1 cellular context compared by ENCODE assay signal in genomic region chr17:59696682-59697277, GRCh38.
TF ChIP-seq lines count a peak whose summit lies in the region.

No MANE protein-coding gene starts in this region.

TF ChIP-seq in K562, 482 proteins besides CTCF, POLR2A, EP300 and RAD21 (continued from another document and continues in another):
- TF ChIP-seq ATF2 (CRISPR knock-in tag; IDR thresholded peaks at IDR 0.05) (no peak), CTBP1 (IDR thresholded peaks at IDR 0.05; ENCODE audit: borderline replicate concordance) (no peak), POLR2G (IDR thresholded peaks at IDR 0.05; ENCODE audit: low read depth, low read length) (peak; percentile 43), RBBP5 (IDR thresholded peaks at IDR 0.05; ENCODE audit: borderline replicate concordance, insufficient read depth, low read length, poor library complexity, severe bottlenecking) (no peak), THRA (IDR thresholded peaks at IDR 0.05) (no peak), FOXK1 (CRISPR knock-in tag; IDR thresholded peaks at IDR 0.05; ENCODE audit: borderline replicate concordance) (no peak), DEAF1 (CRISPR knock-in tag; IDR thresholded peaks at IDR 0.05) (0 out of 2 replicates have a peak, but pooled peaks have one; percentile 22), SREBF1 (IDR thresholded peaks at IDR 0.05; ENCODE audit: borderline replicate concordance, low read depth, low read length) (no peak), HOXB6 (CRISPR knock-in tag; IDR thresholded peaks at IDR 0.05; ENCODE audit: borderline replicate concordance) (0 out of 2 replicates have a peak, but pooled peaks have one; percentile 3), TARDBP (IDR thresholded peaks at IDR 0.05) (no peak), ZNF699 (CRISPR knock-in tag; IDR thresholded peaks at IDR 0.05; ENCODE audit: insufficient replicate concordance) (no peak), HBP1 (CRISPR knock-in tag; IDR thresholded peaks at IDR 0.05) (0 out of 2 replicates have a peak, but pooled peaks have one; percentile 12), ZBTB1 (CRISPR knock-in tag; IDR thresholded peaks at IDR 0.05; ENCODE audit: borderline replicate concordance, low read depth) (no peak), CCAR2 (IDR thresholded peaks at IDR 0.05; ENCODE audit: low read depth, low read length) (no peak), GTF2B (IDR thresholded peaks at IDR 0.05; ENCODE audit: extremely low read depth, insufficient read length) (no peak), CBX1 (IDR thresholded peaks at IDR 0.05; ENCODE audit: low read depth) (no peak), AFF1 (IDR thresholded peaks at IDR 0.05; ENCODE audit: low read depth in 1 of 2, partially characterized antibody in 2 of 2) (no peak), DMBX1 (CRISPR knock-in tag; IDR thresholded peaks at IDR 0.05; ENCODE audit: borderline replicate concordance) (peak; percentile 26; the same call in 1 of the 2 replicates), ATF1 (CRISPR knock-in tag; IDR thresholded peaks at IDR 0.05) (no peak), ATF1 (tag; IDR thresholded peaks at IDR 0.05) (no peak), POLR2AphosphoS2 (IDR thresholded peaks at IDR 0.05; ENCODE audit: low read length) (peak; percentile 72), TBL1XR1 (IDR thresholded peaks at IDR 0.05; ENCODE audit: low read length in 2 of 2) (no peak), SIRT6 (IDR thresholded peaks at IDR 0.05; ENCODE audit: low read depth, low read length) (no peak), MAZ (CRISPR knock-in tag; conservative IDR thresholded peaks at IDR 0.05 in 1 of 2, IDR thresholded peaks at IDR 0.05 in 1 of 2) (0 out of 4 replicates have a peak, but pooled peaks of 1 of the 2 experiments have one; percentile 38), GATAD2A (IDR thresholded peaks at IDR 0.05) (no peak), HLTF (IDR thresholded peaks at IDR 0.05) (no peak), RBM22 (IDR thresholded peaks at IDR 0.05; ENCODE audit: low read depth, low read length, poor library complexity, severe bottlenecking) (peak; percentile 47), TRIM28 (IDR thresholded peaks at IDR 0.05) (no peak), PRDM10 (IDR thresholded peaks at IDR 0.05; ENCODE audit: partially characterized antibody) (no peak), CBX5 (IDR thresholded peaks at IDR 0.05; ENCODE audit: borderline replicate concordance, low read depth) (no peak), ELF4 (CRISPR knock-in tag; IDR thresholded peaks at IDR 0.05) (no peak), USF2 (CRISPR knock-in tag; IDR thresholded peaks at IDR 0.05) (no peak), MBD1 (CRISPR knock-in tag; IDR thresholded peaks at IDR 0.05) (no peak), POLR2H (tag; IDR thresholded peaks at IDR 0.05; ENCODE audit: low read depth) (peak; percentile 64; the same call in 1 of the 2 replicates), ZNF311 (CRISPR knock-in tag; IDR thresholded peaks at IDR 0.05) (0 out of 2 replicates have a peak, but pooled peaks have one; percentile 6), PATZ1 (CRISPR knock-in tag; IDR thresholded peaks at IDR 0.05; ENCODE audit: borderline replicate concordance) (no peak), RHOXF2B (CRISPR knock-in tag; conservative IDR thresholded peaks at IDR 0.05) (0 out of 2 replicates have a peak, but pooled peaks have one; percentile 13), GATA2 (CRISPR knock-in tag; IDR thresholded peaks at IDR 0.05) (no peak), DDX20 (tag; IDR thresholded peaks at IDR 0.05; ENCODE audit: low read depth) (no peak)
